Comparison of ENCODE assay signal across 28 cellular contexts in the genomic region with DNA sequence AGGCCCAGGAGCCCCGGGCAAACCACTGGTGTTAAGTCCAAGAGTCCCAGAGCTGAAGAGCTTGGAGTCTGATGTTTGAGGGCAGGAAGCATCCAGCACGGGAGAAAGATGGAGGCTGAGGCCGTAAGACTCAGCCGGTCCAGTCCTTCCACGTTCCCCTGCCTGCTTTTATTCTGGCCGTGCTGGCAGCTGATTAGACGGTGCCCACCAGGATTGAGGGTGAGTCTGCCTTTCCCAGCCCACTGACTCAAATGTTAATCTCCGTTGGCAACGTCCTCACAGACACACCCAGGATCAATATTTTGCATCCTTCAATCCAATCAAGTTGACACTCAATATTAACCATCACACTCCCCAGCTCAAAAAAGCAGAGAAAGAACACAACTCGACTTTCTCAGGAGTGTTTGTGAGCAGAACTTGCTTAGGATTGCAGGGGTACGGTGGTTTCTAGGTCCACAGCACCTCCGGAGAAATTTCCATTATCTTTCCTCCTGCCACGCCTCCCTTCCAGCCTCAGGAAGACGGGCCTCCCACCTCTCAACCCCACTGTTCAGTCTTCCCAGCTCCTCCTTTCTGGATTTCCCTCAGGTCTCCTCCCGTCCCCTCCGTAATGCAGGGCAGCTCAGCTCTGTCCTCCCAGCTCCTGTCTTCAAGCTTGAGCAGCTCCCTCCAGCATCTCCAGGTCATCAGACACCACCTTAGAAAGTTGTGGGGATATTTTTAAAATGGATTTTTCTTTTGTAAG. TPM values are rescaled to one million over a fixed set of nuclear protein-coding genes. Genes with fewer than 3 reads are reported as not detected.
"Had no signal": no experiment of that assay in that cellular context is flagged by ENCODE, and none has a peak within 500 bp of the region (broad histone marks: within the 10 kb centered on the region; RNA-seq: fewer than 3 reads in every experiment).

No MANE protein-coding gene starts in this region.

- H3K4me3 ChIP-seq: ascending aorta, breast epithelium, cardiac muscle cell, esophagus muscularis mucosa, gastrocnemius medialis, heart right ventricle had no signal

- H3K27me3 ChIP-seq: ascending aorta had no signal

- H3K27ac ChIP-seq: ascending aorta, breast epithelium, cardiac muscle cell, esophagus muscularis mucosa, foreskin keratinocyte, gastrocnemius medialis, heart right ventricle had no signal

- ATAC-seq: activated CD4-positive, alpha-beta T cell treated with anti-CD3 and anti-CD28 coated beads for 36 hours; activated CD8-positive, alpha-beta T cell treated with anti-CD3 and anti-CD28 coated beads, Interleukin-2, amount 10 ng/mL, durations not matched to agents 7 days and 5 days; activated naive CD4-positive, alpha-beta T cell treated with anti-CD3 and anti-CD28 coated beads, Interleukin-2, amount 50 U/mL, for 72 hours; activated T-cell treated with anti-CD3 and anti-CD28 coated beads, Interleukin-2, amount 50 U/mL, for 4 hours; activated T-helper 17 cell treated with anti-CD3 and anti-CD28 coated beads, Interleukin-2, amount 50 U/mL, for 72 hours; effector memory CD8-positive, alpha-beta T cell; foreskin keratinocyte; gastrocnemius medialis; heart right ventricle had no signal

- H3K36me3 ChIP-seq: ascending aorta, breast epithelium, cardiac muscle cell, esophagus muscularis mucosa, gastrocnemius medialis, heart right ventricle had no signal

- H3K9me3 ChIP-seq: gastrocnemius medialis had no signal

- H3K4me1 ChIP-seq: ascending aorta, breast epithelium, esophagus muscularis mucosa, foreskin keratinocyte, gastrocnemius medialis, heart right ventricle had no signal

- DNase-seq: activated CD4-positive, alpha-beta memory T cell treated with anti-CD3 and anti-CD28 coated beads for 36 hours; activated CD4-positive, alpha-beta T cell treated with anti-CD3 and anti-CD28 coated beads for 36 hours; activated CD4-positive, alpha-beta T cell treated with anti-CD3 and anti-CD28 coated beads, Interleukin-2, amount 10 ng/mL, durations not matched to agents 24 days and 14 days; activated CD4-positive, CD25-positive, alpha-beta regulatory T cell; activated CD4-positive, CD25-positive, alpha-beta regulatory T cell treated with anti-CD3 and anti-CD28 coated beads, Interleukin-2, amount 50 U/mL, for 72 hours; activated CD8-positive, alpha-beta T cell treated with anti-CD3 and anti-CD28 coated beads, Interleukin-2, amount 10 ng/mL, durations not matched to agents 7 days and 5 days; activated effector memory CD4-positive, alpha-beta T cell treated with Interleukin-2 at 50 U/mL for 16 hours; activated gamma-delta T cell treated with Interleukin-2 at 50 U/mL for 16 hours; activated naive CD4-positive, alpha-beta T cell treated with Interleukin-2 at 50 U/mL for 16 hours; activated naive CD8-positive, alpha-beta T cell treated with anti-CD3 and anti-CD28 coated beads, Interleukin-2, amount 10 ng/mL, durations not matched to agents 7 days and 5 days; activated T-cell treated with anti-CD3 and anti-CD28 coated beads, Interleukin-2, amount 50 U/mL, for 4 hours; cortex of kidney; dermis blood vessel endothelial cell; effector CD4-positive, alpha-beta T cell; effector memory CD8-positive, alpha-beta T cell; erythroblast; foreskin keratinocyte; gastrocnemius medialis; glutamatergic neuron; heart right ventricle; T-helper 2 cell had no signal

RNA-seq across cellular contexts. Expression of gene TMEM271, which starts 13.3 kb away (rescaled TPM):
- total RNA-seq: activated CD4-positive, alpha-beta memory T cell treated with anti-CD3 and anti-CD28 coated beads for 36 hours; activated CD4-positive, alpha-beta T cell treated with anti-CD3 and anti-CD28 coated beads for 36 hours; activated CD4-positive, alpha-beta T cell treated with anti-CD3 and anti-CD28 coated beads, Interleukin-2, amount 10 ng/mL, durations not matched to agents 24 days and 14 days; activated CD8-positive, alpha-beta T cell treated with anti-CD3 and anti-CD28 coated beads, Interleukin-2, amount 10 ng/mL, durations not matched to agents 7 days and 5 days; activated naive CD4-positive, alpha-beta T cell treated with anti-CD3 and anti-CD28 coated beads, Interleukin-2, amount 50 U/mL, for 72 hours; activated naive CD8-positive, alpha-beta T cell treated with anti-CD3 and anti-CD28 coated beads, Interleukin-2, amount 10 ng/mL, durations not matched to agents 7 days and 5 days; activated T-cell treated with anti-CD3 and anti-CD28 coated beads, Interleukin-2, amount 50 U/mL, for 4 hours; activated T-helper 17 cell treated with anti-CD3 and anti-CD28 coated beads, Interleukin-2, amount 50 U/mL, for 72 hours; ascending aorta; breast epithelium; cardiac muscle cell; dermis blood vessel endothelial cell; foreskin keratinocyte; gastrocnemius medialis; heart right ventricle; T-helper 1 cell treated with Interleukin-12 subunit alpha and Interleukin-12 subunit beta and Interleukin-4 antibody, amounts not matched to agents 30 ng/mL and 1 ng/mL, for 36 hours had no signal

RNA-seq across cellular contexts. Expression of gene PDE6B, which starts 36.0 kb away (rescaled TPM):
- total RNA-seq: ascending aorta, gastrocnemius medialis had no signal
